9 cellular contexts compared by ENCODE assay signal in the genomic region with DNA sequence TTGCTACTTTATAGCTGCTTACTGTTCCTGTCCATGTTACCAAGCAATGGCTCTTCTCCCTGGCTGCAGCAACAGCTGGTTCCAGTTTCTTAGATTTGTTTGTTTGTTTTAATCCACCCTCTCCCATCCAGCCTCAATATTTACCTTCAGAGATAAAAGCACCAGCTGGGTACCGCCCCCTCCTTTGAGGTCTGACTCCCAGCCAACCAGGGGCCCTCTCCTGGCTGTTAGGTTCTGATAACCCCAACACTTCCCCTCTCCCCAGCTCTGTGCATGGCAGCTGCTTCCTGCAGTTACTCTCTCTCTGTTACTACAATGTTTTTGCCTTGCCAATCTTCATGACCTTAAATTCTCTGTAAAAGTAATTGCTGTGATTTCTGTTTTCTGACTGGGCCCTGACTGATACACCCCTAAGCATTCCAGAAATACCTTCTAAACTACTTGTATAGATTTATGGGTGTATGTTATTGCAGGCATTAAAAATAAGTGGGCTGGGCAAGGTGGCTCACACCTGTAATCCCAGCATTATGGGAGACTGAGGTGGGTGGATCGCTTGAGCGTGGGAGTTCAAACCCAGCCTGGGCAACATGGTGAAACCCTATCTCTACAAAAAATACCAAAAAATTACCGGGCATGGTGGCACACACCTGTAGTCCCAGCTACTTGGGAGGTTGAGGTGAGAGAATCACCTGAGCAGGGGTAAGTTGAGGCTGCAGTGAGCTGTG. TPM values are rescaled to one million over a fixed set of nuclear protein-coding genes. Genes with fewer than 3 reads are reported as not detected.
DNase-seq lines count a peak whose midpoint lies in the region; ATAC-seq and TF ChIP-seq lines count a peak whose summit lies in the region.
"Had no signal": no experiment of that assay in that cellular context is flagged by ENCODE, and none has a peak within 500 bp of the region (broad histone marks: within the 10 kb centered on the region; RNA-seq: fewer than 3 reads in every experiment).

No MANE protein-coding gene starts in this region.

- H3K27ac Mint-ChIP-seq in T-helper 1 cell treated with Interleukin-12 subunit alpha and Interleukin-12 subunit beta and Interleukin-4 antibody, amounts not matched to agents 30 μg/mL and 1 μg/mL, for 36 hours: peak overlapping the region; percentile 28

- no peak overlapping the region for H3K4me3 ChIP-seq in left ventricle myocardium inferior
- H3K4me3 ChIP-seq: heart right ventricle had no signal

- peaks cover 19% of the 10 kb centered on the region for H3K4me1 ChIP-seq in left ventricle myocardium inferior

- no peaks in the 10 kb centered on the region for H3K27me3 Mint-ChIP-seq in T-helper 1 cell treated with Interleukin-12 subunit alpha and Interleukin-12 subunit beta and Interleukin-4 antibody, amounts not matched to agents 30 μg/mL and 1 μg/mL, for 36 hours (ENCODE audit: low read depth)

- H3K4me3 Mint-ChIP-seq in T-helper 1 cell treated with Interleukin-12 subunit alpha and Interleukin-12 subunit beta and Interleukin-4 antibody, amounts not matched to agents 30 μg/mL and 1 μg/mL, for 36 hours: no peak overlapping the region

- no peak overlapping the region for H3K27ac ChIP-seq in left ventricle myocardium inferior (replicated peaks)
- H3K27ac ChIP-seq: heart right ventricle had no signal

- no peaks in the 10 kb centered on the region for H3K9me3 ChIP-seq in left ventricle myocardium inferior (replicated peaks)
- H3K9me3 ChIP-seq: heart right ventricle had no signal

- intact Hi-C loops in left ventricle myocardium inferior (cut with micrococcal nuclease): no loop called here

- no peaks in the 10 kb centered on the region for H3K36me3 ChIP-seq in left ventricle myocardium inferior
- H3K36me3 ChIP-seq: heart right ventricle had no signal

- H3K36me3 Mint-ChIP-seq in T-helper 1 cell treated with Interleukin-12 subunit alpha and Interleukin-12 subunit beta and Interleukin-4 antibody, amounts not matched to agents 30 μg/mL and 1 μg/mL, for 36 hours (ENCODE audit: low read depth): no peaks in the 10 kb centered on the region

- H3K27me3 ChIP-seq in left ventricle myocardium inferior (ENCODE audit: low read depth): peaks cover 25% of the 10 kb centered on the region

- H3K4me1 Mint-ChIP-seq in T-helper 1 cell treated with Interleukin-12 subunit alpha and Interleukin-12 subunit beta and Interleukin-4 antibody, amounts not matched to agents 30 μg/mL and 1 μg/mL, for 36 hours (ENCODE audit: low read depth): peaks cover 23% of the 10 kb centered on the region

- H3K9me3 Mint-ChIP-seq in T-helper 1 cell treated with Interleukin-12 subunit alpha and Interleukin-12 subunit beta and Interleukin-4 antibody, amounts not matched to agents 30 μg/mL and 1 μg/mL, for 36 hours: no peaks in the 10 kb centered on the region

- no peak for TF ChIP-seq CTCF in left ventricle myocardium inferior (IDR thresholded peaks at IDR 0.05; ENCODE audit: borderline replicate concordance)

- DNase-seq in COR-L47 (lab: John Stamatoyannopoulos, UW) (peak; percentile 90), NCI-H1105 treated with DMSO at 0.1 percent for 48 hours (lab: John Stamatoyannopoulos, UW) (peak; percentile 84), germinal center (ENCODE audit: low spot score) (peak; percentile 69), left ventricle myocardium inferior (no peak)
- no peak for DNase-seq in stimulated activated CD4-positive, alpha-beta T cell treated with anti-CD3 and anti-CD28 coated beads, Interleukin-4, amount 100 ng/mL, for 24 hours
- DNase-seq: heart right ventricle had no signal

- ATAC-seq in GM21528 (IDR thresholded peaks at IDR 0.05; ENCODE audit: low FRiP score, unreplicated experiment) (peak; percentile 34), HG03175 (IDR thresholded peaks at IDR 0.05; ENCODE audit: unreplicated experiment) (no peak)

RNA-seq across cellular contexts. Expression of gene GCNT1, which starts 2.6 kb away (rescaled TPM):
- 1.3 TPM for total RNA-seq in left ventricle myocardium inferior

Comparison
In these comparisons a context has a peak if more than half of its experiments do, and no peak if none do; other contexts are left out.
1. DNase-seq: peak in COR-L47 (single experiment), NCI-H1105 treated with DMSO at 0.1 percent for 48 hours (single experiment) and germinal center (single experiment); none in left ventricle myocardium inferior (single experiment) and stimulated activated CD4-positive, alpha-beta T cell treated with anti-CD3 and anti-CD28 coated beads, Interleukin-4, amount 100 ng/mL, for 24 hours (single experiment).